In the genomic region with DNA sequence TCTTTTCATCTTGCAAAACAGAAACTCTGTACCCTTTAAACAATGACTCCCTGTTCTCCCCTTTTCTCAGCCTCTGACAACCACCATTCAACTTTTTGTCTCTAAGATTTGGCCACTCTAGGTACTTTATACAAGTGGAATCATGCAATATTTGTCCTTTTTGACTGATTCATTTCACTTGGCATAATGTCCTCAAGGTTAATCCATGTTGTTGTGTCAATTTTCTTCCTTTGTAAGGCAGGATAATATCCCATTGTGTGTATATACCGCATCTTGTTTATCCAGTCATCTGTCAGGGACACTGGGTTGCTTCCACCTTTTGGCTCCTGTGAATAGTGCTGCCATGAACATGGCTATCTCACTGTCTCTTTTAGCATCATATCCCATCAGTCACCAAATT, we compare ENCODE assay signal across 35 cellular contexts.
"Had no signal": no experiment of that assay in that cellular context is flagged by ENCODE, and none has a peak within 500 bp of the region (broad histone marks: within the 10 kb centered on the region; RNA-seq: fewer than 3 reads in every experiment).

No MANE protein-coding gene starts in this region.

- H3K4me3 ChIP-seq: cardiac muscle cell, Peyer's patch had no signal

- H3K4me3 Mint-ChIP-seq: activated CD4-positive, alpha-beta memory T cell treated with anti-CD3 and anti-CD28 coated beads, Interleukin-2, amount 10 ng/mL, durations not matched to agents 7 days and 5 days; activated CD8-positive, alpha-beta memory T cell treated with anti-CD3 and anti-CD28 coated beads, Interleukin-2, amount 10 ng/mL, durations not matched to agents 7 days and 5 days; activated naive CD8-positive, alpha-beta T cell treated with anti-CD3 and anti-CD28 coated beads for 36 hours had no signal

- H3K27me3 ChIP-seq: brain microvascular endothelial cell, cardiac muscle cell, Peyer's patch had no signal

- H3K27ac ChIP-seq: brain microvascular endothelial cell, cardiac muscle cell, KMS-11, Peyer's patch, RWPE1, WERI-Rb-1 had no signal

- H3K9me3 ChIP-seq: Peyer's patch had no signal

- H3K27ac Mint-ChIP-seq: activated CD4-positive, alpha-beta memory T cell treated with anti-CD3 and anti-CD28 coated beads, Interleukin-2, amount 10 ng/mL, durations not matched to agents 7 days and 5 days; activated CD8-positive, alpha-beta memory T cell treated with anti-CD3 and anti-CD28 coated beads, Interleukin-2, amount 10 ng/mL, durations not matched to agents 7 days and 5 days; activated naive CD8-positive, alpha-beta T cell treated with anti-CD3 and anti-CD28 coated beads for 36 hours had no signal

- H3K9ac ChIP-seq: KMS-11 had no signal

- H3K9me3 Mint-ChIP-seq: activated CD4-positive, alpha-beta memory T cell treated with anti-CD3 and anti-CD28 coated beads, Interleukin-2, amount 10 ng/mL, durations not matched to agents 7 days and 5 days; activated naive CD8-positive, alpha-beta T cell treated with anti-CD3 and anti-CD28 coated beads for 36 hours had no signal

- H3K4me1 Mint-ChIP-seq: activated CD8-positive, alpha-beta memory T cell treated with anti-CD3 and anti-CD28 coated beads, Interleukin-2, amount 10 ng/mL, durations not matched to agents 7 days and 5 days had no signal

- ATAC-seq: activated CD8-positive, alpha-beta memory T cell treated with anti-CD3 and anti-CD28 coated beads, Interleukin-2, amount 10 ng/mL, durations not matched to agents 7 days and 5 days; PC-3; Right ventricle myocardium inferior had no signal

- H3K36me3 ChIP-seq: brain microvascular endothelial cell, cardiac muscle cell, Peyer's patch, WERI-Rb-1 had no signal

- H3K4me2 ChIP-seq: KMS-11 had no signal

- DNase-seq: activated CD4-positive, alpha-beta memory T cell treated with anti-CD3 and anti-CD28 coated beads, Interleukin-2, amount 10 ng/mL, durations not matched to agents 7 days and 5 days; activated CD4-positive, alpha-beta T cell treated with anti-CD3 and anti-CD28 coated beads for 1 hour; activated CD4-positive, alpha-beta T cell treated with anti-CD3 and anti-CD28 coated beads for 48 hours; activated CD4-positive, CD25-positive, alpha-beta regulatory T cell; activated CD8-positive, alpha-beta memory T cell treated with anti-CD3 and anti-CD28 coated beads for 24 hours; activated CD8-positive, alpha-beta memory T cell treated with anti-CD3 and anti-CD28 coated beads, Interleukin-2, amount 10 ng/mL, durations not matched to agents 7 days and 5 days; activated CD8-positive, alpha-beta memory T cell treated with anti-CD3 and anti-CD28 coated beads, Interleukin-2, amount 50 U/mL, for 48 hours; activated effector memory CD4-positive, alpha-beta T cell treated with Interleukin-2 at 50 U/mL for 16 hours; activated naive CD4-positive, alpha-beta T cell treated with anti-CD3 and anti-CD28 coated beads, Interleukin-2, amount 50 U/mL, for 16 hours; activated naive CD8-positive, alpha-beta T cell treated with anti-CD3 and anti-CD28 coated beads for 36 hours; activated T-cell treated with anti-CD3 and anti-CD28 coated beads, Interleukin-2, amount 50 U/mL, for 48 hours; amniotic stem cell; aorta; brain microvascular endothelial cell; MM.1S; MV-4-11; NCI-H1092; NCI-H1436 treated with DMSO at 0.1 percent for 48 hours; NCI-H1694 treated with DMSO at 0.1 percent for 48 hours; NCI-H2029; NCI-H510A; NCI-H526; NCI-H748 treated with DMSO at 0.1 percent for 48 hours; NK-92 treated with Interleukin-12 subunit alpha and Interleukin-12 subunit beta, amount 100 ng/mL, for 24 hours; PC-3; Peyer's patch; SIG-M5; SW 1271; T-helper 1 cell; T1000; WERI-Rb-1 had no signal

- H3K27me3 Mint-ChIP-seq: activated CD4-positive, alpha-beta memory T cell treated with anti-CD3 and anti-CD28 coated beads, Interleukin-2, amount 10 ng/mL, durations not matched to agents 7 days and 5 days; activated CD8-positive, alpha-beta memory T cell treated with anti-CD3 and anti-CD28 coated beads, Interleukin-2, amount 10 ng/mL, durations not matched to agents 7 days and 5 days; activated naive CD8-positive, alpha-beta T cell treated with anti-CD3 and anti-CD28 coated beads for 36 hours had no signal

- H3K4me1 ChIP-seq: Peyer's patch had no signal
